Comparison of ENCODE assay signal across 16 cellular contexts in genomic region chr14:95102678-95103039, GRCh38. TPM values are rescaled to one million over a fixed set of nuclear protein-coding genes. Genes with fewer than 3 reads are reported as not detected.
DNase-seq lines count a peak whose midpoint lies in the region; ATAC-seq and TF ChIP-seq lines count a peak whose summit lies in the region.
"Had no signal": no experiment of that assay in that cellular context is flagged by ENCODE, and none has a peak within 500 bp of the region (broad histone marks: within the 10 kb centered on the region; RNA-seq: fewer than 3 reads in every experiment).

No MANE protein-coding gene starts in this region.

- no peaks in the 10 kb centered on the region for H3K9me3 Mint-ChIP-seq in activated CD8-positive, alpha-beta T cell treated with anti-CD3 and anti-CD28 coated beads, Interleukin-2, amount 10 ng/mL, durations not matched to agents 7 days and 5 days (ENCODE audit: insufficient read depth)
- no peaks in the 10 kb centered on the region for H3K9me3 Mint-ChIP-seq in activated CD8-positive, alpha-beta T cell treated with anti-CD3 and anti-CD28 coated beads for 36 hours
- no peaks in the 10 kb centered on the region for H3K9me3 Mint-ChIP-seq in neural crest cell

- H3K36me3 Mint-ChIP-seq in activated CD8-positive, alpha-beta T cell treated with anti-CD3 and anti-CD28 coated beads, Interleukin-2, amount 10 ng/mL, durations not matched to agents 7 days and 5 days (ENCODE audit: low read depth): peaks cover 55% of the 10 kb centered on the region
- peaks cover 42% of the 10 kb centered on the region for H3K36me3 Mint-ChIP-seq in activated CD8-positive, alpha-beta T cell treated with anti-CD3 and anti-CD28 coated beads for 36 hours (ENCODE audit: low read depth)
- H3K36me3 Mint-ChIP-seq in neural crest cell (ENCODE audit: low read depth): peaks cover 27% of the 10 kb centered on the region

- no peak for DNase-seq in activated CD8-positive, alpha-beta T cell treated with anti-CD3 and anti-CD28 coated beads, Interleukin-2, amount 10 ng/mL, durations not matched to agents 7 days and 5 days
- no peak for DNase-seq in activated CD8-positive, alpha-beta T cell treated with anti-CD3 and anti-CD28 coated beads for 36 hours
- peak; percentile 93 for DNase-seq in NCI-H2171 treated with DMSO at 0.1 percent for 48 hours (lab: John Stamatoyannopoulos, UW)
- DNase-seq in dorsolateral prefrontal cortex: no peak
- no peak for DNase-seq in neural crest cell (ENCODE audit: low read depth, low spot score)
- DNase-seq in NCI-H748 (lab: John Stamatoyannopoulos, UW; ENCODE audit: unreplicated experiment): no peak
- no peak for DNase-seq in DMS79 (lab: John Stamatoyannopoulos, UW)
- DNase-seq: 8988T, EL, MG63, NCI-H1105, NCI-H1930, NCI-H2227 treated with DMSO at 0.1 percent for 48 hours, NCI-H526 treated with DMSO at 0.1 percent for 48 hours had no signal

- CTCF ChIA-PET in activated CD8-positive, alpha-beta T cell treated with anti-CD3 and anti-CD28 coated beads, Interleukin-2, amount 10 ng/mL, durations not matched to agents 7 days and 5 days (lab: Charles Lee): interaction anchor here (0.8 to 0.9 kb wide), 2 partner anchors 16 to 414 kb away, joined by 3 read pairs; no protein-coding TSS in a partner anchor
- CTCF ChIA-PET in activated CD8-positive, alpha-beta T cell treated with anti-CD3 and anti-CD28 coated beads for 36 hours (lab: Charles Lee): interaction anchor here (1.4 to 4.2 kb wide), 3 partner anchors 10 to 15 kb away, joined by 5 to 13 read pairs (median 12); no protein-coding TSS in a partner anchor

- H3K4me3 Mint-ChIP-seq in activated CD8-positive, alpha-beta T cell treated with anti-CD3 and anti-CD28 coated beads, Interleukin-2, amount 10 ng/mL, durations not matched to agents 7 days and 5 days: no peak overlapping the region
- no peak overlapping the region for H3K4me3 Mint-ChIP-seq in activated CD8-positive, alpha-beta T cell treated with anti-CD3 and anti-CD28 coated beads for 36 hours
- peak overlapping the region; percentile 25 for H3K4me3 Mint-ChIP-seq in neural crest cell

- H3K27ac Mint-ChIP-seq in activated CD8-positive, alpha-beta T cell treated with anti-CD3 and anti-CD28 coated beads, Interleukin-2, amount 10 ng/mL, durations not matched to agents 7 days and 5 days: peak overlapping the region; percentile 3
- no peak overlapping the region for H3K27ac Mint-ChIP-seq in activated CD8-positive, alpha-beta T cell treated with anti-CD3 and anti-CD28 coated beads for 36 hours
- H3K27ac Mint-ChIP-seq in neural crest cell (ENCODE audit: unreplicated experiment): no peak overlapping the region

- H3K27me3 ChIP-seq in dorsolateral prefrontal cortex: no peaks in the 10 kb centered on the region
- H3K27me3 ChIP-seq: MG63 had no signal

- H3K27me3 Mint-ChIP-seq in activated CD8-positive, alpha-beta T cell treated with anti-CD3 and anti-CD28 coated beads, Interleukin-2, amount 10 ng/mL, durations not matched to agents 7 days and 5 days (ENCODE audit: low read depth): no peaks in the 10 kb centered on the region
- H3K27me3 Mint-ChIP-seq in activated CD8-positive, alpha-beta T cell treated with anti-CD3 and anti-CD28 coated beads for 36 hours: no peaks in the 10 kb centered on the region
- H3K27me3 Mint-ChIP-seq in neural crest cell (ENCODE audit: low read depth): no peaks in the 10 kb centered on the region

- peak overlapping the region in 42 of 59 donors; percentile 1 to 80 (median 43) for H3K27ac ChIP-seq in dorsolateral prefrontal cortex
- H3K27ac ChIP-seq: RWPE1 had no signal

- no peak for TF ChIP-seq CTCF in activated CD8-positive, alpha-beta T cell treated with anti-CD3 and anti-CD28 coated beads for 36 hours (IDR thresholded peaks at IDR 0.05)
- TF ChIP-seq CTCF in dorsolateral prefrontal cortex (IDR thresholded peaks at IDR 0.05 in 54 of 56, conservative IDR thresholded peaks at IDR 0.05 in 2 of 56; ENCODE audit: low read depth in 1 of 56, partially characterized antibody in 56 of 56) (no peak), neural crest cell (conservative IDR thresholded peaks at IDR 0.05) (no peak)

- peak overlapping the region in 2 of 59 donors; percentile 5 to 15 for H3K4me3 ChIP-seq in dorsolateral prefrontal cortex
- H3K4me3 ChIP-seq: MG63 had no signal

- POLR2A ChIA-PET in activated CD8-positive, alpha-beta T cell treated with anti-CD3 and anti-CD28 coated beads, Interleukin-2, amount 10 ng/mL, durations not matched to agents 7 days and 5 days (lab: Charles Lee): no interaction called here
- POLR2A ChIA-PET in activated CD8-positive, alpha-beta T cell treated with anti-CD3 and anti-CD28 coated beads for 36 hours (lab: Charles Lee): no interaction called here

- ATAC-seq in activated CD8-positive, alpha-beta T cell treated with anti-CD3 and anti-CD28 coated beads, Interleukin-2, amount 10 ng/mL, durations not matched to agents 7 days and 5 days: no peak
- ATAC-seq in activated CD8-positive, alpha-beta T cell treated with anti-CD3 and anti-CD28 coated beads for 36 hours: no peak
- ATAC-seq in GM19351 (IDR thresholded peaks at IDR 0.05; ENCODE audit: unreplicated experiment): no peak

- H3K4me1 Mint-ChIP-seq in activated CD8-positive, alpha-beta T cell treated with anti-CD3 and anti-CD28 coated beads, Interleukin-2, amount 10 ng/mL, durations not matched to agents 7 days and 5 days (ENCODE audit: low read depth): peaks cover 11% of the 10 kb centered on the region
- peaks cover 15% of the 10 kb centered on the region for H3K4me1 Mint-ChIP-seq in activated CD8-positive, alpha-beta T cell treated with anti-CD3 and anti-CD28 coated beads for 36 hours (ENCODE audit: low read depth)
- H3K4me1 Mint-ChIP-seq in neural crest cell: peaks cover 10% of the 10 kb centered on the region

- intact Hi-C loops in activated CD8-positive, alpha-beta T cell treated with anti-CD3 and anti-CD28 coated beads for 36 hours (cut with micrococcal nuclease): no loop called here
- intact Hi-C loops in dorsolateral prefrontal cortex (cut with DNase I): no loop called here

RNA-seq across cellular contexts. Expression of gene DICER1, which starts 54.7 kb away (rescaled TPM):
- 10 to 100 TPM; 57.5 to 59.7 TPM for total RNA-seq in activated CD8-positive, alpha-beta T cell treated with anti-CD3 and anti-CD28 coated beads, Interleukin-2, amount 10 ng/mL, durations not matched to agents 7 days and 5 days
- 10 to 100 TPM; 45.3 to 50.3 TPM for total RNA-seq in activated CD8-positive, alpha-beta T cell treated with anti-CD3 and anti-CD28 coated beads for 36 hours
- total RNA-seq in dorsolateral prefrontal cortex (100 to 1,000 TPM in 25 of 120 experiments, 10 to 100 TPM in 95; 58.4 to 196 (median 82.9) TPM), neural crest cell (104 and 115 TPM in 2 replicates)
